Comparison of ENCODE assay signal across 26 cellular contexts in genomic region chr9:30172206-30172605, GRCh38.
"Had no signal": no experiment of that assay in that cellular context is flagged by ENCODE, and none has a peak within 500 bp of the region (broad histone marks: within the 10 kb centered on the region; RNA-seq: fewer than 3 reads in every experiment).

No MANE protein-coding gene starts in this region.

- H3K27ac ChIP-seq: cardiac muscle cell, heart right ventricle, pancreas, prostate gland, sigmoid colon, stomach, thyroid gland, upper lobe of left lung had no signal

- ATAC-seq: activated CD4-positive, alpha-beta T cell treated with anti-CD3 and anti-CD28 coated beads for 36 hours; activated T-cell treated with anti-CD3 and anti-CD28 coated beads, Interleukin-2, amount 50 U/mL, for 72 hours; effector memory CD8-positive, alpha-beta T cell; heart right ventricle; left colon; naive thymus-derived CD4-positive, alpha-beta T cell; pancreas; stimulated activated naive B cell treated with anti-CD40 and anti-IgM and Interleukin-4, amounts not matched to agents 10 μg/mL and 1 μg/mL and 100 μg/mL, for 72 hours had no signal

- H3K4me3 ChIP-seq: cardiac muscle cell, heart right ventricle, pancreas, prostate gland, sigmoid colon, stomach, thyroid gland, upper lobe of left lung had no signal

- H3K4me1 ChIP-seq: heart right ventricle, pancreas, prostate gland, sigmoid colon, stomach, thyroid gland, upper lobe of left lung had no signal

- H3K9me3 ChIP-seq: pancreas, prostate gland, sigmoid colon, thyroid gland, upper lobe of left lung had no signal

- DNase-seq: activated CD4-positive, alpha-beta T cell treated with anti-CD3 and anti-CD28 coated beads for 36 hours; activated CD4-positive, alpha-beta T cell treated with anti-CD3 and anti-CD28 coated beads, Interleukin-2, amount 50 U/mL, for 4 hours; activated CD4-positive, CD25-positive, alpha-beta regulatory T cell; activated effector memory CD4-positive, alpha-beta T cell treated with Interleukin-2 at 50 U/mL for 16 hours; activated naive CD4-positive, alpha-beta T cell treated with Interleukin-2 at 50 U/mL for 16 hours; activated T-cell treated with anti-CD3 and anti-CD28 coated beads for 4 hours; activated T-cell treated with anti-CD3 and anti-CD28 coated beads, Interleukin-2, amount 50 U/mL, for 72 hours; aorta; cortex of kidney; effector memory CD8-positive, alpha-beta T cell; foreskin fibroblast; heart right ventricle; left colon; mammary epithelial cell; naive thymus-derived CD4-positive, alpha-beta T cell; nucleus accumbens; pancreas; sigmoid colon; small intestine; stimulated activated CD4-positive, alpha-beta T cell treated with anti-CD3 and anti-CD28 coated beads, Interleukin-1b, Interleukin-23, amount 100 ng/mL, for 48 hours; stimulated activated naive B cell treated with anti-CD40 and anti-IgM and Interleukin-4, amounts not matched to agents 10 μg/mL and 1 μg/mL and 100 μg/mL, for 72 hours; stomach; thyroid gland; upper lobe of left lung had no signal

- H3K27me3 ChIP-seq: cardiac muscle cell, heart right ventricle, pancreas, sigmoid colon, stomach, thyroid gland, upper lobe of left lung had no signal

- H3K36me3 ChIP-seq: cardiac muscle cell, heart right ventricle, pancreas, prostate gland, sigmoid colon, stomach, thyroid gland, upper lobe of left lung had no signal
